In genomic region chr7:85682819-85683218, GRCh38 we compare ENCODE assay signal across 27 cellular contexts.
DNase-seq lines count a peak whose midpoint lies in the region; ATAC-seq, FAIRE-seq and TF ChIP-seq lines count a peak whose summit lies in the region.
"Had no signal": no experiment of that assay in that cellular context is flagged by ENCODE, and none has a peak within 500 bp of the region (broad histone marks: within the 10 kb centered on the region; RNA-seq: fewer than 3 reads in every experiment).

No MANE protein-coding gene starts in this region.

- no peak overlapping the region for H3K4me3 Mint-ChIP-seq in astrocyte (ENCODE audit: unreplicated experiment)
- H3K4me3 Mint-ChIP-seq: activated CD8-positive, alpha-beta T cell treated with anti-CD3 and anti-CD28 coated beads for 36 hours; activated naive CD4-positive, alpha-beta T cell treated with anti-CD3 and anti-CD28 coated beads for 36 hours; activated T-cell treated with anti-CD3 and anti-CD28 coated beads, Interleukin-2, amount 50 U/mL, for 24 hours; memory B cell had no signal

- H3K27ac Mint-ChIP-seq in astrocyte (ENCODE audit: unreplicated experiment) = no peak overlapping the region
- H3K27ac Mint-ChIP-seq: activated CD8-positive, alpha-beta T cell treated with anti-CD3 and anti-CD28 coated beads for 36 hours; activated naive CD4-positive, alpha-beta T cell treated with anti-CD3 and anti-CD28 coated beads for 36 hours; activated T-cell treated with anti-CD3 and anti-CD28 coated beads, Interleukin-2, amount 50 U/mL, for 24 hours; memory B cell had no signal

- H3K27ac ChIP-seq in mammary epithelial cell (ENCODE audit: insufficient read depth, low read depth, low read length) = no peak overlapping the region
- H3K27ac ChIP-seq in breast epithelium = no peak overlapping the region
- no peak overlapping the region for H3K27ac ChIP-seq in astrocyte (ENCODE audit: low read depth, low read length)
- H3K27ac ChIP-seq: BLaER1, SK-N-MC, upper lobe of right lung had no signal

- CTCF ChIA-PET in mammary epithelial cell (lab: Charles Lee; ENCODE audit: low non-redundant PET) = no interaction called here

- no peak for TF ChIP-seq POLR2A in breast epithelium (IDR thresholded peaks at IDR 0.05)

- ATAC-seq in GM21528 (IDR thresholded peaks at IDR 0.05; ENCODE audit: low FRiP score, unreplicated experiment) = no peak
- ATAC-seq: activated CD8-positive, alpha-beta T cell treated with anti-CD3 and anti-CD28 coated beads for 36 hours; upper lobe of right lung had no signal

- no peaks in the 10 kb centered on the region for H3K27me3 Mint-ChIP-seq in astrocyte (ENCODE audit: low read depth, unreplicated experiment)
- H3K27me3 Mint-ChIP-seq: activated CD8-positive, alpha-beta T cell treated with anti-CD3 and anti-CD28 coated beads for 36 hours; activated T-cell treated with anti-CD3 and anti-CD28 coated beads, Interleukin-2, amount 50 U/mL, for 24 hours; memory B cell had no signal

- no TSS peak for BruUV-seq in mammary epithelial cell (replicated peaks; lab: Mats Ljungman, UMichigan)

- H3K4me1 Mint-ChIP-seq in astrocyte (ENCODE audit: low read depth, unreplicated experiment) = no peaks in the 10 kb centered on the region
- H3K4me1 Mint-ChIP-seq: memory B cell had no signal

- no peak overlapping the region for H3K9ac ChIP-seq in mammary epithelial cell (ENCODE audit: insufficient read depth, low read length)
- H3K9ac ChIP-seq in astrocyte (ENCODE audit: low read length) = no peak overlapping the region
- H3K9ac ChIP-seq: BLaER1 had no signal

- H3K36me3 ChIP-seq in mammary epithelial cell (ENCODE audit: insufficient read depth, low read length) (no peaks in the 10 kb centered on the region), breast epithelium (no peaks in the 10 kb centered on the region), astrocyte (ENCODE audit: insufficient read depth, low read length) (no peaks in the 10 kb centered on the region)
- H3K36me3 ChIP-seq: BLaER1, upper lobe of right lung had no signal

- intact Hi-C loops in mammary epithelial cell (cut with micrococcal nuclease) (no loop called here), breast epithelium (cut with DNase I; ENCODE audit: low total_unique reads) (no loop called here)

- FAIRE-seq in astrocyte (lab: Jason Lieb, UNC) = no peak
- FAIRE-seq in urothelium cell line (lab: Jason Lieb, UNC) = peak; percentile 82
- FAIRE-seq: islet of Langerhans, RCC 7860 had no signal

- peaks cover 2% of the 10 kb centered on the region for H3K36me3 Mint-ChIP-seq in astrocyte (ENCODE audit: low read depth, unreplicated experiment)
- H3K36me3 Mint-ChIP-seq: memory B cell had no signal

- no peak overlapping the region for H3K4me3 ChIP-seq in mammary epithelial cell (replicated peaks in 1 of 3; ENCODE audit: insufficient read depth in 1 of 3, low read depth in 2 of 3, low read length in 3 of 3)
- H3K4me3 ChIP-seq in breast epithelium = no peak overlapping the region
- no peak overlapping the region for H3K4me3 ChIP-seq in astrocyte (ENCODE audit: insufficient read depth, low read depth, low read length)
- H3K4me3 ChIP-seq: BLaER1, SK-N-MC, upper lobe of right lung had no signal

- in situ Hi-C loops in mammary epithelial cell (cut with MboI; ENCODE audit: low sequenced_read_pairs in 2 of 2) = no loop called here

- H2AFZ ChIP-seq in mammary epithelial cell (ENCODE audit: low read depth, low read length) (no peak overlapping the region), astrocyte (ENCODE audit: low read depth, low read length) (no peak overlapping the region)

- TF ChIP-seq CTCF in mammary epithelial cell (conservative IDR thresholded peaks at IDR 0.05 in 1 of 2, IDR thresholded peaks at IDR 0.05 in 1 of 2; ENCODE audit: extremely low read depth in 1 of 2, insufficient read depth in 1 of 2, low read depth in 1 of 2, low read length in 2 of 2) (no peak), breast epithelium (IDR thresholded peaks at IDR 0.05) (no peak), astrocyte (IDR thresholded peaks at IDR 0.05; ENCODE audit: insufficient read depth, low read depth, low read length) (no peak)

- DNase-seq in mammary epithelial cell (peak; percentile 40), breast epithelium (ENCODE audit: low spot score in 2 of 2) (no peak), astrocyte (ENCODE audit: low read depth) (peak; percentile 26), fibroblast of peridontal ligament (ENCODE audit: extremely low read depth) (peak; percentile 40), urothelium cell line (ENCODE audit: low spot score) (peak; percentile 20), SW 1271 (lab: John Stamatoyannopoulos, UW) (no peak), islet precursor cell (no peak)
- DNase-seq: 8988T; activated CD8-positive, alpha-beta T cell treated with anti-CD3 and anti-CD28 coated beads for 36 hours; activated naive CD4-positive, alpha-beta T cell treated with anti-CD3 and anti-CD28 coated beads for 36 hours; activated T-cell treated with anti-CD3 and anti-CD28 coated beads, Interleukin-2, amount 50 U/mL, for 24 hours; anterior cingulate cortex; Caco-2; effector memory CD4-positive, alpha-beta T cell; foreskin melanocyte; hippocampal formation; MM.1S; NCI-H1436 treated with DMSO at 0.1 percent for 48 hours; nucleus accumbens; T1000; upper lobe of right lung had no signal

- H3K9me3 ChIP-seq in mammary epithelial cell (replicated peaks; ENCODE audit: insufficient read depth, low read length) = no peaks in the 10 kb centered on the region
- no peaks in the 10 kb centered on the region for H3K9me3 ChIP-seq in breast epithelium
- H3K9me3 ChIP-seq in astrocyte (ENCODE audit: insufficient read depth, low read depth, low read length) = no peaks in the 10 kb centered on the region
- H3K9me3 ChIP-seq: Caco-2, upper lobe of right lung had no signal

- dilution Hi-C loops in mammary epithelial cell (cut with HindIII; ENCODE audit: low sequenced_read_pairs) = no loop called here

- no peaks in the 10 kb centered on the region for H3K79me2 ChIP-seq in mammary epithelial cell (ENCODE audit: insufficient read depth, low read length)
- no peaks in the 10 kb centered on the region for H3K79me2 ChIP-seq in astrocyte (ENCODE audit: insufficient read depth, low read length)

- H3K27me3 ChIP-seq in mammary epithelial cell (ENCODE audit: insufficient read depth, low read length) (no peaks in the 10 kb centered on the region), breast epithelium (no peaks in the 10 kb centered on the region), astrocyte (ENCODE audit: insufficient read depth, low read length) (no peaks in the 10 kb centered on the region)
- H3K27me3 ChIP-seq: BLaER1, upper lobe of right lung had no signal

- H3K4me2 ChIP-seq in mammary epithelial cell (ENCODE audit: insufficient read depth, low read depth, low read length) = no peak overlapping the region
- no peak overlapping the region for H3K4me2 ChIP-seq in astrocyte (ENCODE audit: low read length)
- H3K4me2 ChIP-seq: BLaER1 had no signal

- H3K9me3 Mint-ChIP-seq in astrocyte (ENCODE audit: unreplicated experiment) = peaks cover 13% of the 10 kb centered on the region

- no peaks in the 10 kb centered on the region for H4K20me1 ChIP-seq in mammary epithelial cell (ENCODE audit: insufficient read depth, low read length)
- no peaks in the 10 kb centered on the region for H4K20me1 ChIP-seq in astrocyte (ENCODE audit: insufficient read depth, low read length)
- H4K20me1 ChIP-seq: BLaER1 had no signal

- H3K4me1 ChIP-seq in mammary epithelial cell (ENCODE audit: insufficient read depth, low read length) = no peaks in the 10 kb centered on the region
- H3K4me1 ChIP-seq in breast epithelium = no peaks in the 10 kb centered on the region
- no peaks in the 10 kb centered on the region for H3K4me1 ChIP-seq in astrocyte (ENCODE audit: insufficient read depth, low read length)
- H3K4me1 ChIP-seq: BLaER1, Caco-2, upper lobe of right lung had no signal

Comparison
In these comparisons a context has a peak if more than half of its experiments do, and no peak if none do; other contexts are left out.
1. DNase-seq: peak in mammary epithelial cell (single experiment), astrocyte (single experiment), fibroblast of peridontal ligament (single experiment) and urothelium cell line (single experiment); none in breast epithelium (0 of 2), SW 1271 (0 of 2) and islet precursor cell (single experiment).